In the genomic region with DNA sequence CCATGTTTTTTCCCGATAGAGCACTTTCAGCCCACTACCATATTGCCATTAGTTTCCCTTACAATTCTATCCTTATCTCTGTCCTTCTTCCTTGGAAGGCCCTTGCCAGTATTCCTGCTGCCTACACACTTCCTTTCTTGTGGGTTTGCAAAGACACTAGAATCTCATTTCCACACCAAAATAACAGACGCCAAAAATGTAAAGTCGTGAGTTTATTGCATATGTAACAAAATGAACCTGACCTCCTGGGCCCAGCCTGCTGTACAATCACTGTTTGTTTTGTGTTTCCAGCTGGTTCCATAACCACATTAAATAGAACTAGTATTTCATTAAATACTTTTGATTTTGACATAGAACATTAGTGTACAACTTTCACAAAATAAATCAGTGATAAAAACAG, we compare ENCODE assay signal across 20 cellular contexts.
A peak's percentile ranks its signal among the peaks of the same experiment; 100 is the strongest.
DNase-seq lines count a peak whose midpoint lies in the region; ATAC-seq and TF ChIP-seq lines count a peak whose summit lies in the region.
"Had no signal": no experiment of that assay in that cellular context is flagged by ENCODE, and none has a peak within 500 bp of the region (broad histone marks: within the 10 kb centered on the region; RNA-seq: fewer than 3 reads in every experiment).

No MANE protein-coding gene starts in this region.

- H3K4me3 Mint-ChIP-seq in activated T-cell treated with anti-CD3 and anti-CD28 coated beads, Interleukin-2, amount 50 U/mL, for 72 hours, result no peak overlapping the region
- H3K4me3 Mint-ChIP-seq in activated naive CD8-positive, alpha-beta T cell, result no peak overlapping the region
- H3K4me3 Mint-ChIP-seq in endothelial cell (ENCODE audit: unreplicated experiment) (peak overlapping the region; percentile 11), progenitor cell of endocrine pancreas (ENCODE audit: low read depth) (no peak overlapping the region)
- H3K4me3 Mint-ChIP-seq: activated CD8-positive, alpha-beta memory T cell treated with anti-CD3 and anti-CD28 coated beads, Interleukin-2, amount 10 ng/mL, durations not matched to agents 7 days and 5 days; immature natural killer cell had no signal

- DNase-seq in activated T-cell treated with anti-CD3 and anti-CD28 coated beads, Interleukin-2, amount 50 U/mL, for 72 hours, result no peak
- DNase-seq in activated T-cell treated with anti-CD3 and anti-CD28 coated beads, Interleukin-2, amount 50 U/mL, for 1 hour, result no peak
- DNase-seq in endothelial cell (ENCODE audit: low spot score) (no peak), progenitor cell of endocrine pancreas (ENCODE audit: low spot score, unreplicated experiment) (no peak), GM03348 (ENCODE audit: low spot score) (no peak)
- DNase-seq: activated CD4-positive, CD25-positive, alpha-beta regulatory T cell treated with anti-CD3 and anti-CD28 coated beads, Interleukin-2, amount 50 U/mL, for 72 hours; activated CD8-positive, alpha-beta memory T cell treated with anti-CD3 and anti-CD28 coated beads, Interleukin-2, amount 10 ng/mL, durations not matched to agents 7 days and 5 days; DMS 273 treated with DMSO at 0.1 percent for 48 hours; heart right ventricle; immature natural killer cell; KBM-7; left ventricle myocardium superior; midbrain; NCI-H1694; NCI-H69; SW 1271; uterus had no signal

- no peak for ATAC-seq in activated T-cell treated with anti-CD3 and anti-CD28 coated beads, Interleukin-2, amount 50 U/mL, for 72 hours (replicated peaks in 1 of 2)
- ATAC-seq in GM18517 (IDR thresholded peaks at IDR 0.05; ENCODE audit: unreplicated experiment), result no peak
- no peak for ATAC-seq in GM18498 (IDR thresholded peaks at IDR 0.05; ENCODE audit: unreplicated experiment)
- ATAC-seq: activated CD8-positive, alpha-beta memory T cell treated with anti-CD3 and anti-CD28 coated beads, Interleukin-2, amount 10 ng/mL, durations not matched to agents 7 days and 5 days; left ventricle myocardium superior had no signal

- H3K36me3 Mint-ChIP-seq in activated T-cell treated with anti-CD3 and anti-CD28 coated beads, Interleukin-2, amount 50 U/mL, for 72 hours (ENCODE audit: insufficient read depth in 2 of 2), result peaks cover 2 to 14% of the 10 kb centered on the region in 2 donors
- peaks cover 10% of the 10 kb centered on the region for H3K36me3 Mint-ChIP-seq in activated naive CD8-positive, alpha-beta T cell
- H3K36me3 Mint-ChIP-seq in endothelial cell (ENCODE audit: low read depth, unreplicated experiment), result peaks cover 44% of the 10 kb centered on the region
- H3K36me3 Mint-ChIP-seq in progenitor cell of endocrine pancreas (ENCODE audit: insufficient read depth), result peaks cover 35% of the 10 kb centered on the region

- H3K4me1 Mint-ChIP-seq in activated T-cell treated with anti-CD3 and anti-CD28 coated beads, Interleukin-2, amount 50 U/mL, for 72 hours (ENCODE audit: low read depth), result peaks cover 5% of the 10 kb centered on the region
- H3K4me1 Mint-ChIP-seq in activated naive CD8-positive, alpha-beta T cell (ENCODE audit: low read depth), result peaks cover 3% of the 10 kb centered on the region
- peaks cover 44% of the 10 kb centered on the region for H3K4me1 Mint-ChIP-seq in endothelial cell (ENCODE audit: unreplicated experiment)
- peaks cover 7% of the 10 kb centered on the region for H3K4me1 Mint-ChIP-seq in progenitor cell of endocrine pancreas (ENCODE audit: low read depth)
- H3K4me1 Mint-ChIP-seq: activated CD8-positive, alpha-beta memory T cell treated with anti-CD3 and anti-CD28 coated beads, Interleukin-2, amount 10 ng/mL, durations not matched to agents 7 days and 5 days had no signal

- peak overlapping the region; percentile 52 for H3K27ac Mint-ChIP-seq in activated T-cell treated with anti-CD3 and anti-CD28 coated beads, Interleukin-2, amount 50 U/mL, for 72 hours
- peak overlapping the region; percentile 85 for H3K27ac Mint-ChIP-seq in activated naive CD8-positive, alpha-beta T cell
- H3K27ac Mint-ChIP-seq in endothelial cell (ENCODE audit: unreplicated experiment) (peak overlapping the region; percentile 46), progenitor cell of endocrine pancreas (peak overlapping the region; percentile 8)
- H3K27ac Mint-ChIP-seq: activated CD8-positive, alpha-beta memory T cell treated with anti-CD3 and anti-CD28 coated beads, Interleukin-2, amount 10 ng/mL, durations not matched to agents 7 days and 5 days had no signal

- TF ChIP-seq CTCF in endothelial cell (IDR thresholded peaks at IDR 0.05; ENCODE audit: unreplicated experiment) (no peak), progenitor cell of endocrine pancreas (IDR thresholded peaks at IDR 0.05; ENCODE audit: unreplicated experiment) (no peak)

- H3K27me3 Mint-ChIP-seq in activated T-cell treated with anti-CD3 and anti-CD28 coated beads, Interleukin-2, amount 50 U/mL, for 72 hours (ENCODE audit: low read depth), result no peaks in the 10 kb centered on the region
- no peaks in the 10 kb centered on the region for H3K27me3 Mint-ChIP-seq in activated naive CD8-positive, alpha-beta T cell
- peaks cover 22% of the 10 kb centered on the region for H3K27me3 Mint-ChIP-seq in endothelial cell (ENCODE audit: unreplicated experiment)
- no peaks in the 10 kb centered on the region for H3K27me3 Mint-ChIP-seq in progenitor cell of endocrine pancreas
- H3K27me3 Mint-ChIP-seq: activated CD8-positive, alpha-beta memory T cell treated with anti-CD3 and anti-CD28 coated beads, Interleukin-2, amount 10 ng/mL, durations not matched to agents 7 days and 5 days had no signal

- no peaks in the 10 kb centered on the region for H3K9me3 Mint-ChIP-seq in activated T-cell treated with anti-CD3 and anti-CD28 coated beads, Interleukin-2, amount 50 U/mL, for 72 hours
- no peaks in the 10 kb centered on the region for H3K9me3 Mint-ChIP-seq in activated naive CD8-positive, alpha-beta T cell (ENCODE audit: low read depth)
- H3K9me3 Mint-ChIP-seq in endothelial cell (ENCODE audit: unreplicated experiment), result no peaks in the 10 kb centered on the region
- H3K9me3 Mint-ChIP-seq in progenitor cell of endocrine pancreas (ENCODE audit: low read depth), result no peaks in the 10 kb centered on the region
- H3K9me3 Mint-ChIP-seq: immature natural killer cell had no signal

Comparison
In these comparisons a context has a peak if more than half of its experiments do, and no peak if none do; other contexts are left out.
1. H3K27ac Mint-ChIP-seq: peak in every context shown above with its lines; median percentile 85 in activated naive CD8-positive, alpha-beta T cell; 52 in activated T-cell treated with anti-CD3 and anti-CD28 coated beads, Interleukin-2, amount 50 U/mL, for 72 hours; 46 in endothelial cell; 8 in progenitor cell of endocrine pancreas.